In the genomic region with DNA sequence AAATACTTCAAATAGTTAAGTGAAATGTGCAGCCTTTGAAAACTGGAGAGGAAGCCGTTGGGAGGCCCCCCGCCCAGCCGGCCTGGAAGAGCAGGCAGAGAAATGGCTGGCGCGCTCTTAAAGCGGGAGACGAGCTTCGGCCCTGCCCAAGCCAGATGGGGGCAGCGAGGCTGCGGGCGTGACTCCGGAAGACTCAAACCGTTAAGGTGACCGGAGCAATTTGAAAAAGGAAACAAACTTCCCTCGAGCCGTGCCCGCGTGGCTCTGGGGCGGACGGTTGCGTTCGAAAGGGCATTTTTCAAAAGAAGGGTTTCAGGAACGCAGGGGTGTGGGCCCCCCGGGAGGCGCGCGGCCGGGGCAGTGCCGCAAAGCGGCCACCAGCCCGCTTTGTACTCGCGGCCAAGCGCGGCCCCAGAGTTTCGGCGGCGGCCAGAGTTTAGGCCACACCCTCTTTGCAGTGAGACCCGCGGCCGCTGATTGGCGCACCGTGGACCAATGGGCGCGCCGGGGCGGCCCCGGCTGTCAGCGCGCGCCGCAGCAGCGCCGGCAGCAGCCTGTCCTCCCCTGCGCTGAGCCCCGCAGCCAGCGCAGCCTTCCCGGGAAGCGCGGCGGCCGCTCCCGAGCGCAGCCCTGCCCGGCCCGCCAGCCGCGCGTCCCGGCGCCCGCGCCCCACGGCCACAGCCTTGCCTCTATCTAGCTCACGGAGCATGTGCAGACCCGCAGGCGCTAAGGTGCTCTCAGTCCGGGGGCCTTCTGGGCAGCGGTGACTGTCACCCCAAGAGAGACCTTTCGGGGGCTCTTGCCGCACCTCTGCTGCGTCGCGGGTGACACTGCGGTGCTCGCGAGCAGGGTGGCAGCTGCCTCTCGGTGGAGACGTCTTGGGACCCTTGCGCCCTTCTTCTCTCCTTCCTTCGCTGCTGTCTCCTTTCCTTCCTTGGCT, we compare ENCODE assay signal across 9 cellular contexts. TPM values are rescaled to one million over a fixed set of nuclear protein-coding genes. Genes with fewer than 3 reads are reported as not detected.
A peak's percentile ranks its signal among the peaks of the same experiment; 100 is the strongest.
DNase-seq lines count a peak whose midpoint lies in the region; ATAC-seq, FAIRE-seq and TF ChIP-seq lines count a peak whose summit lies in the region.
"Had no signal": no experiment of that assay in that cellular context is flagged by ENCODE, and none has a peak within 500 bp of the region (broad histone marks: within the 10 kb centered on the region; RNA-seq: fewer than 3 reads in every experiment).

Gene NAV2, plus strand, starts transcription at position 557 of the 940 bp plus-strand sequence. CDS start 859 bp downstream, outside the sequence.

- no peaks in the 10 kb centered on the region for H4K20me1 ChIP-seq in keratinocyte (ENCODE audit: control insufficient read depth, extremely low read depth, insufficient read depth, low read length)

- H3K9me3 ChIP-seq in A549 (no peaks in the 10 kb centered on the region), keratinocyte (ENCODE audit: control insufficient read depth, low read depth, low read length) (no peaks in the 10 kb centered on the region)

- under 1% methylated on average over 45 of the region's 91 CpGs for WGBS in A549 (ENCODE audit: missing lambda C conversion rate)

- FAIRE-seq in A549 (lab: Jason Lieb, UNC) = no peak
- FAIRE-seq in keratinocyte (lab: Jason Lieb, UNC) = no peak

- H3K27ac ChIP-seq in A549 (peak within 1 kb of the TSS; percentile 82 to 87), keratinocyte (ENCODE audit: control insufficient read depth, insufficient read depth, low read length) (no peak within 1 kb of the TSS)

- H3K9me1 ChIP-seq in keratinocyte (ENCODE audit: control insufficient read depth, extremely low read depth, insufficient read depth, low read length) = no peaks in the 10 kb centered on the region

- peak within 1 kb of the TSS; percentile 67 for H2AFZ ChIP-seq in keratinocyte (ENCODE audit: control insufficient read depth, low read length)

- dilution Hi-C loops in keratinocyte (cut with MboI; ENCODE audit: extremely low pct_ligation_motif_present, low sequenced_read_pairs) = no loop called here

- peaks cover 36% of the 10 kb centered on the region for H3K4me1 ChIP-seq in A549
- H3K4me1 ChIP-seq in keratinocyte (ENCODE audit: control insufficient read depth, extremely low read depth, insufficient read depth, low read length) = peaks cover 12% of the 10 kb centered on the region

- peak within 1 kb of the TSS; percentile 49 for H3K4me3 ChIP-seq in A549
- peak within 1 kb of the TSS; percentile 52 to 70 (median 64) for H3K4me3 ChIP-seq in keratinocyte (ENCODE audit: control insufficient read depth in 2 of 3, extremely low read depth in 1 of 3, insufficient read depth in 2 of 3, low read depth in 1 of 3, low read length in 3 of 3)

- H3K9ac ChIP-seq in keratinocyte (ENCODE audit: control insufficient read depth, extremely low read depth, insufficient read depth, low read length) = peak within 1 kb of the TSS; percentile 71

- peak; percentile 91 for TF ChIP-seq POLR2A in A549 (IDR thresholded peaks at IDR 0.05; ENCODE audit: low read length)

- H3K27me3 ChIP-seq in keratinocyte (ENCODE audit: control insufficient read depth, extremely low read depth, insufficient read depth, low read length) = peaks cover 43% of the 10 kb centered on the region

- TF ChIP-seq EP300 in A549 (IDR thresholded peaks at IDR 0.05) = no peak; a peak in 1 of 5 replicates

- peak; percentile 78 to 91 for DNase-seq in A549 (ENCODE audit: low read depth in 1 of 2, low spot score in 1 of 2)
- peak; percentile 71 for DNase-seq in NCI-H2171 treated with DMSO at 0.1 percent for 48 hours (lab: John Stamatoyannopoulos, UW)
- peak; percentile 95 for DNase-seq in cerebellum (ENCODE audit: low spot score)
- peak; percentile 19 for DNase-seq in keratinocyte (ENCODE audit: low read depth, low spot score)
- DNase-seq in stimulated activated CD4-positive, alpha-beta T cell treated with anti-CD3 and anti-CD28 coated beads, Interleukin-12 subunit alpha, Interleukin-12 subunit beta, amount 100 ng/mL, for 4 hours = peak; percentile 64
- DNase-seq: DND-41 had no signal

- ATAC-seq in A549 (peak; percentile 91 to 97), GM18870 (IDR thresholded peaks at IDR 0.05; ENCODE audit: unreplicated experiment) (peak; percentile 93), HG03103 (IDR thresholded peaks at IDR 0.05; ENCODE audit: low read depth, unreplicated experiment) (peak; percentile 99)
- ATAC-seq in activated CD4-positive, CD25-positive, alpha-beta regulatory T cell treated with anti-CD3 and anti-CD28 coated beads, Interleukin-2, amount 50 U/mL, for 24 hours = peak; percentile 97 to 99

- CTCF ChIA-PET in A549 (lab: Yijun Ruan, JAX) = interaction anchor here (0.7 to 2.4 kb wide), 7 partner anchors 11 to 1392 kb away, joined by 3 to 8 read pairs (median 4); no protein-coding TSS in a partner anchor

- 0 out of 5 replicates have a peak, but pooled peaks of 1 of the 2 experiments have one; percentile 33 for TF ChIP-seq RAD21 in A549 (conservative IDR thresholded peaks at IDR 0.05 in 1 of 2, IDR thresholded peaks at IDR 0.05 in 1 of 2)

- no peaks in the 10 kb centered on the region for H3K79me2 ChIP-seq in keratinocyte (ENCODE audit: control insufficient read depth, insufficient read depth, low read length)

- TF ChIP-seq CTCF in A549 (IDR thresholded peaks at IDR 0.05) (no peak), keratinocyte (optimal IDR thresholded peaks at IDR 0.05 in 1 of 3, IDR thresholded peaks at IDR 0.05 in 1 of 3, conservative IDR thresholded peaks at IDR 0.05 in 1 of 3; ENCODE audit: extremely low read depth in 1 of 3, insufficient read depth in 2 of 3, low read length in 3 of 3) (no peak)

- no peaks in the 10 kb centered on the region for H3K36me3 ChIP-seq in keratinocyte (ENCODE audit: control insufficient read depth in 2 of 2, extremely low read depth in 1 of 2, insufficient read depth in 2 of 2, low read length in 2 of 2)

- POLR2A ChIA-PET in A549 (lab: Yijun Ruan, JAX) = interaction anchor here (1.0 to 2.0 kb wide), 7 partner anchors 11 to 65 kb away, joined by 3 to 10 read pairs (median 4); no protein-coding TSS in a partner anchor

- H3K4me2 ChIP-seq in A549 (peak within 1 kb of the TSS; percentile 87), keratinocyte (ENCODE audit: control insufficient read depth, extremely low read depth, insufficient read depth, low read depth, low read length) (peak within 1 kb of the TSS; percentile 74)

TF ChIP-seq in A549, 52 proteins besides CTCF, POLR2A, EP300 and RAD21 (continues in another document):
- TF ChIP-seq PHF8 (IDR thresholded peaks at IDR 0.05; ENCODE audit: borderline replicate concordance, low read depth) (peak; percentile 94), RCOR1 (IDR thresholded peaks at IDR 0.05; ENCODE audit: low read depth, low read length) (no peak), CEBPB (IDR thresholded peaks at IDR 0.05) (no peak), RNF2 (IDR thresholded peaks at IDR 0.05; ENCODE audit: borderline replicate concordance, low read depth) (peak; percentile 50; the same call in 1 of the 2 replicates), TFCP2L1 (CRISPR knock-in tag; IDR thresholded peaks at IDR 0.05) (0 out of 2 replicates have a peak, but pooled peaks have one; percentile 63), USF2 (IDR thresholded peaks at IDR 0.05) (0 out of 2 replicates have a peak, but pooled peaks have one; percentile 6), ZNF302 (CRISPR knock-in tag; IDR thresholded peaks at IDR 0.05) (no peak), EHMT2 (IDR thresholded peaks at IDR 0.05; ENCODE audit: low read depth) (no peak)
- TF ChIP-seq, protein P1, sequence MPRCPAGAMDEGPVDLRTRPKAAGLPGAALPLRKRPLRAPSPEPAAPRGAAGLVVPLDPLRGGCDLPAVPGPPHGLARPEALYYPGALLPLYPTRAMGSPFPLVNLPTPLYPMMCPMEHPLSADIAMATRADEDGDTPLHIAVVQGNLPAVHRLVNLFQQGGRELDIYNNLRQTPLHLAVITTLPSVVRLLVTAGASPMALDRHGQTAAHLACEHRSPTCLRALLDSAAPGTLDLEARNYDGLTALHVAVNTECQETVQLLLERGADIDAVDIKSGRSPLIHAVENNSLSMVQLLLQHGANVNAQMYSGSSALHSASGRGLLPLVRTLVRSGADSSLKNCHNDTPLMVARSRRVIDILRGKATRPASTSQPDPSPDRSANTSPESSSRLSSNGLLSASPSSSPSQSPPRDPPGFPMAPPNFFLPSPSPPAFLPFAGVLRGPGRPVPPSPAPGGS (IDR thresholded peaks at IDR 0.05) = peak; percentile 88; the same call in 2 of the 3 replicates
- TF ChIP-seq, protein P2, sequence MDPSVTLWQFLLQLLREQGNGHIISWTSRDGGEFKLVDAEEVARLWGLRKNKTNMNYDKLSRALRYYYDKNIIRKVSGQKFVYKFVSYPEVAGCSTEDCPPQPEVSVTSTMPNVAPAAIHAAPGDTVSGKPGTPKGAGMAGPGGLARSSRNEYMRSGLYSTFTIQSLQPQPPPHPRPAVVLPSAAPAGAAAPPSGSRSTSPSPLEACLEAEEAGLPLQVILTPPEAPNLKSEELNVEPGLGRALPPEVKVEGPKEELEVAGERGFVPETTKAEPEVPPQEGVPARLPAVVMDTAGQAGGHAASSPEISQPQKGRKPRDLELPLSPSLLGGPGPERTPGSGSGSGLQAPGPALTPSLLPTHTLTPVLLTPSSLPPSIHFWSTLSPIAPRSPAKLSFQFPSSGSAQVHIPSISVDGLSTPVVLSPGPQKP (IDR thresholded peaks at IDR 0.05; ENCODE audit: low read depth, low read length) = no peak

RNA-seq across cellular contexts. Expression of gene NAV2, which starts in this region (rescaled TPM):
- polyA plus RNA-seq in A549 (2011; rRNA removed) (19.8 and 27.6 TPM in 2 replicates), A549 (2017; fragmentation: RNase III; extraction: RNeasy Plus Mini Kit Qiagen cat#74134 plus additional on column Dnase treatment) (4.9 to 6.2 TPM (median 4.9 TPM) in 3 replicates), keratinocyte (4.0 to 8.7 TPM (median 7.5 TPM) in 3 replicates)
- 5.7 and 7.0 TPM in 2 replicates for polyA plus RNA-seq in A549 (2012; cell fraction: cytosol; rRNA removed)
- 13.3 and 14.1 TPM in 2 replicates for polyA plus RNA-seq in A549 (2012; cell fraction: nucleus; rRNA removed)
- polyA minus RNA-seq in A549 (2011; rRNA and poly(A)+ RNA removed) = 69.8 and 79.2 TPM in 2 replicates
- total RNA-seq in cerebellum = 18.3 TPM
- polyA plus RNA-seq in keratinocyte (2011; ENCODE audit: low read depth) = 4.6 TPM
- 3.4 and 4.5 TPM in 2 replicates for polyA plus RNA-seq in keratinocyte (2011; cell fraction: cytosol; rRNA removed)
- polyA plus RNA-seq in keratinocyte (2011; cell fraction: nucleus; rRNA removed) = 15.0 and 17.8 TPM in 2 replicates
- polyA plus RNA-seq in keratinocyte (2012; ENCODE audit: low replicate concordance) = 5.7 and 7.0 TPM in 2 replicates
- 15.8 to 39.2 TPM (median 26.1 TPM) in 3 replicates for polyA minus RNA-seq in keratinocyte
- polyA minus RNA-seq in keratinocyte (2011; cell fraction: cytosol; rRNA and poly(A)+ RNA removed) = 4.8 TPM
- 20.9 and 44.0 TPM in 2 replicates for polyA minus RNA-seq in keratinocyte (2011; cell fraction: nucleus; rRNA and poly(A)+ RNA removed)

Comparison
In these comparisons a context has a peak if more than half of its experiments do, and no peak if none do; other contexts are left out.
1. DNase-seq: peak in every context shown above with its lines; median percentile 95 in cerebellum; 84 in A549; 71 in NCI-H2171 treated with DMSO at 0.1 percent for 48 hours; 64 in stimulated activated CD4-positive, alpha-beta T cell treated with anti-CD3 and anti-CD28 coated beads, Interleukin-12 subunit alpha, Interleukin-12 subunit beta, amount 100 ng/mL, for 4 hours; 19 in keratinocyte.